ENCODE assay signal across 8 cellular contexts in genomic region chr6:157022022-157022740, GRCh38.
DNase-seq lines count a peak whose midpoint lies in the region; ATAC-seq and TF ChIP-seq lines count a peak whose summit lies in the region.

No MANE protein-coding gene starts in this region.

- no peaks in the 10 kb centered on the region for H3K9me3 Mint-ChIP-seq in dendritic cell treated with granulocyte-macrophage colony-stimulating factor and Interleukin-4, amounts not matched to agents 40 ng/mL and 50 ng/mL, for 4 days

- ATAC-seq in GM19328 (IDR thresholded peaks at IDR 0.05; ENCODE audit: unreplicated experiment) = peak; percentile 46
- ATAC-seq in HG03460 (IDR thresholded peaks at IDR 0.05; ENCODE audit: unreplicated experiment) = peak; percentile 46
- peak; percentile 90 for ATAC-seq in left lung

- DNase-seq in Ammon's horn (ENCODE audit: low spot score) (peak; percentile 94), NCI-H69 (lab: John Stamatoyannopoulos, UW) (peak; percentile 93), left lung (peak; percentile 90 to 95)
- peak; percentile 78 for DNase-seq in activated CD4-positive, alpha-beta T cell treated with anti-CD3 and anti-CD28 coated beads, Interleukin-2, amount 50 U/mL, for 4 hours
- peak; percentile 75 to 79 for DNase-seq in stimulated activated CD4-positive, alpha-beta T cell treated with anti-CD3 and anti-CD28 coated beads, Interleukin-2, amount 100 ng/mL, for 48 hours

- H3K4me3 Mint-ChIP-seq in dendritic cell treated with granulocyte-macrophage colony-stimulating factor and Interleukin-4, amounts not matched to agents 40 ng/mL and 50 ng/mL, for 4 days = peak overlapping the region; percentile 87

- H3K4me1 ChIP-seq in left lung = peaks cover 4 to 42% of the 10 kb centered on the region in 2 donors

- no peaks in the 10 kb centered on the region for H3K27me3 ChIP-seq in left lung

- H3K27ac Mint-ChIP-seq in dendritic cell treated with granulocyte-macrophage colony-stimulating factor and Interleukin-4, amounts not matched to agents 40 ng/mL and 50 ng/mL, for 4 days = peak overlapping the region; percentile 99

- TF ChIP-seq CTCF in left lung (IDR thresholded peaks at IDR 0.05) = no peak

- intact Hi-C loops in dendritic cell treated with granulocyte-macrophage colony-stimulating factor and Interleukin-4, amounts not matched to agents 40 ng/mL and 50 ng/mL, for 4 days (cut with micrococcal nuclease) = loop anchor here (5.0 to 10.0 kb wide), 3 partner anchors 253 to 1705 kb away; no protein-coding TSS in a partner anchor
- intact Hi-C loops in left lung (cut with DNase I) = loop anchor here in 1 of 2 donors (10.0 kb wide), 1 partner anchor 237 kb away; no protein-coding TSS in a partner anchor

- peak overlapping the region; percentile 99 to 100 for H3K27ac ChIP-seq in left lung

- H3K4me1 Mint-ChIP-seq in dendritic cell treated with granulocyte-macrophage colony-stimulating factor and Interleukin-4, amounts not matched to agents 40 ng/mL and 50 ng/mL, for 4 days (ENCODE audit: low read depth) = peaks cover 28% of the 10 kb centered on the region

- no peaks in the 10 kb centered on the region for H3K27me3 Mint-ChIP-seq in dendritic cell treated with granulocyte-macrophage colony-stimulating factor and Interleukin-4, amounts not matched to agents 40 ng/mL and 50 ng/mL, for 4 days

- peaks cover 5% of the 10 kb centered on the region for H3K36me3 Mint-ChIP-seq in dendritic cell treated with granulocyte-macrophage colony-stimulating factor and Interleukin-4, amounts not matched to agents 40 ng/mL and 50 ng/mL, for 4 days (ENCODE audit: low read depth)

- H3K4me3 ChIP-seq in left lung = peak overlapping the region; percentile 74 to 81

- H3K36me3 ChIP-seq in left lung = no peaks in the 10 kb centered on the region

- no peaks in the 10 kb centered on the region for H3K9me3 ChIP-seq in left lung

Comparison
In these comparisons a context has a peak if more than half of its experiments do, and no peak if none do; other contexts are left out.
1. Peak in every context shown above with its lines: DNase-seq, ATAC-seq, H3K4me3 ChIP-seq and H3K27ac ChIP-seq.